8 cellular contexts compared by ENCODE assay signal in the genomic region with DNA sequence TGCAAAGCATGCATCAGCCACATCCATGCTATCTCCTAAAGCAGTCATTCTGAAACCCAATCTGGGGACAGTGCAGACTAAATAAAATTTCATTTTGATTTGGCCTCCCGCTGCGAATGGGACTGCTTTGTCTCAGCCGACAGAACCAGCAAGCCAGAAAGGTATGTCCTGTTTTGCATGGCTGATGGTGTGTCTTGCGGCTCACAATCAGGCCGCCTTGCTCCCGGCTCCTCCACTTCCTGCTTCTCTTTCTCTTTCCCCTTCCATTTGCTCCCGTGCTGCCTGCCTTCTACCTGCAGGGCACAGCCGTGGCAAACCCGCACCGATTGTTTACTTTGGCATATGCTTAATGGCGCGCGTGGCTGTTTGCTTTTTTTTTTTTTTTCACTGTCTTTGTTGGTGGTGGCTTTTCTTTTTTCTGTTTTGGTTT.
DNase-seq lines count a peak whose midpoint lies in the region; ATAC-seq and TF ChIP-seq lines count a peak whose summit lies in the region.

No MANE protein-coding gene starts in this region.

- H3K27me3 Mint-ChIP-seq in activated CD4-positive, alpha-beta memory T cell treated with anti-CD3 and anti-CD28 coated beads for 36 hours: peaks cover 2% of the 10 kb centered on the region

- H3K4me3 ChIP-seq in liver (ENCODE audit: low read depth in 1 of 3, low read length in 3 of 3): peak overlapping the region; percentile 36 to 45 (median 36)

- peak overlapping the region; percentile 40 for H3K4me3 Mint-ChIP-seq in activated CD4-positive, alpha-beta memory T cell treated with anti-CD3 and anti-CD28 coated beads for 36 hours

- TF ChIP-seq CTCF in liver (IDR thresholded peaks at IDR 0.05; ENCODE audit: low read depth, low read length, missing input control): peak; percentile 26

- no peaks in the 10 kb centered on the region for H3K9me3 ChIP-seq in liver (ENCODE audit: control insufficient read depth in 4 of 4, low read length in 3 of 4)

- intact Hi-C loops in activated CD4-positive, alpha-beta memory T cell treated with anti-CD3 and anti-CD28 coated beads for 36 hours (cut with micrococcal nuclease): no loop called here

- CTCF ChIA-PET in activated CD4-positive, alpha-beta memory T cell treated with anti-CD3 and anti-CD28 coated beads for 36 hours (lab: Charles Lee): no interaction called here

- peaks cover 7% of the 10 kb centered on the region for H3K4me1 Mint-ChIP-seq in activated CD4-positive, alpha-beta memory T cell treated with anti-CD3 and anti-CD28 coated beads for 36 hours (ENCODE audit: low read depth)

- no peaks in the 10 kb centered on the region for H3K36me3 Mint-ChIP-seq in activated CD4-positive, alpha-beta memory T cell treated with anti-CD3 and anti-CD28 coated beads for 36 hours

- 4% methylated on average over 13 of the region's 13 CpGs for WGBS in liver

- no peaks in the 10 kb centered on the region for H3K9me3 Mint-ChIP-seq in activated CD4-positive, alpha-beta memory T cell treated with anti-CD3 and anti-CD28 coated beads for 36 hours

- H3K4me1 ChIP-seq in liver (ENCODE audit: control insufficient read depth in 4 of 4, insufficient read depth in 4 of 4, low read length in 3 of 4): peaks cover 0 to 2% (median 0%) of the 10 kb centered on the region in 4 donors

- H3K36me3 ChIP-seq in liver (ENCODE audit: control insufficient read depth in 4 of 4, insufficient read depth in 3 of 4, low read depth in 1 of 4, low read length in 3 of 4): no peaks in the 10 kb centered on the region

- POLR2A ChIA-PET in activated CD4-positive, alpha-beta memory T cell treated with anti-CD3 and anti-CD28 coated beads for 36 hours (lab: Charles Lee): no interaction called here

- peak; percentile 33 to 54 for TF ChIP-seq RAD21 in liver (IDR thresholded peaks at IDR 0.05)

- no peak overlapping the region for H3K27ac Mint-ChIP-seq in activated CD4-positive, alpha-beta memory T cell treated with anti-CD3 and anti-CD28 coated beads for 36 hours

- DNase-seq in DMS53 (lab: John Stamatoyannopoulos, UW) (peak; percentile 92), NCI-H226 (no peak), SKM-1 (lab: John Stamatoyannopoulos, UW; ENCODE audit: unreplicated experiment) (no peak), OCI-M2 (lab: John Stamatoyannopoulos, UW; ENCODE audit: unreplicated experiment) (no peak)
- peak; percentile 29 for DNase-seq in activated CD4-positive, alpha-beta memory T cell treated with anti-CD3 and anti-CD28 coated beads for 36 hours

- ATAC-seq in GM19438 (IDR thresholded peaks at IDR 0.05; ENCODE audit: low read depth, unreplicated experiment): peak; percentile 81
- peak; percentile 62 for ATAC-seq in HG03520 (IDR thresholded peaks at IDR 0.05; ENCODE audit: unreplicated experiment)

- peak overlapping the region in 1 of 2 donors; percentile 5 for H3K9ac ChIP-seq in liver (ENCODE audit: low read depth in 1 of 2, low read length in 2 of 2)

- peak overlapping the region in 1 of 2 donors; percentile 9 for H3K27ac ChIP-seq in liver (ENCODE audit: low read depth in 1 of 2, low read length in 2 of 2)

- H3K27me3 ChIP-seq in liver (ENCODE audit: control insufficient read depth in 4 of 4, insufficient read depth in 4 of 4, low read length in 3 of 4): no peaks in the 10 kb centered on the region

TF ChIP-seq in liver, 16 proteins besides CTCF, POLR2A, EP300 and RAD21:
- TF ChIP-seq JUND (IDR thresholded peaks at IDR 0.05): no peak
- peak; percentile 84 for TF ChIP-seq YY1 (IDR thresholded peaks at IDR 0.05)
- TF ChIP-seq FOXA1 (IDR thresholded peaks at IDR 0.05): peak; percentile 52
- TF ChIP-seq, protein P1, sequence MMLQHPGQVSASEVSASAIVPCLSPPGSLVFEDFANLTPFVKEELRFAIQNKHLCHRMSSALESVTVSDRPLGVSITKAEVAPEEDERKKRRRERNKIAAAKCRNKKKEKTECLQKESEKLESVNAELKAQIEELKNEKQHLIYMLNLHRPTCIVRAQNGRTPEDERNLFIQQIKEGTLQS (IDR thresholded peaks at IDR 0.05): no peak
- no peak for TF ChIP-seq NR2F2 (IDR thresholded peaks at IDR 0.05)
- peak; percentile 9 to 34 for TF ChIP-seq RXRA (IDR thresholded peaks at IDR 0.05)
- no peak for TF ChIP-seq TAF1 (conservative IDR thresholded peaks at IDR 0.05)
- no peak for TF ChIP-seq EGR1 (IDR thresholded peaks at IDR 0.05; ENCODE audit: low read depth in 2 of 2)
- TF ChIP-seq ZBTB33 (IDR thresholded peaks at IDR 0.05): no peak
- TF ChIP-seq HNF4A (conservative IDR thresholded peaks at IDR 0.05): peak in 1 of 2 donors; percentile 25
- TF ChIP-seq MAX (IDR thresholded peaks at IDR 0.05): peak; percentile 53
- TF ChIP-seq HNF4G (IDR thresholded peaks at IDR 0.05): no peak
- peak; percentile 26 for TF ChIP-seq SP1 (IDR thresholded peaks at IDR 0.05)
- TF ChIP-seq GABPA (IDR thresholded peaks at IDR 0.05 in 1 of 2, conservative IDR thresholded peaks at IDR 0.05 in 1 of 2): no peak
- TF ChIP-seq REST (IDR thresholded peaks at IDR 0.05): peak; percentile 20
- TF ChIP-seq FOXA2 (IDR thresholded peaks at IDR 0.05): peak; percentile 57
TF ChIP-seq in liver: peak in this region for 8.

Comparison
In these comparisons a context has a peak if more than half of its experiments do, and no peak if none do; other contexts are left out.
1. DNase-seq: peak in DMS53 (single experiment) and activated CD4-positive, alpha-beta memory T cell treated with anti-CD3 and anti-CD28 coated beads for 36 hours (single experiment); none in NCI-H226 (single experiment), SKM-1 (single experiment) and OCI-M2 (single experiment).